In genomic region chr1:77170687-77171086, GRCh38 we compare ENCODE assay signal across 16 cellular contexts. TPM values are rescaled to one million over a fixed set of nuclear protein-coding genes. Genes with fewer than 3 reads are reported as not detected.
A peak's percentile ranks its signal among the peaks of the same experiment; 100 is the strongest.
DNase-seq lines count a peak whose midpoint lies in the region; ATAC-seq and TF ChIP-seq lines count a peak whose summit lies in the region.
"Had no signal": no experiment of that assay in that cellular context is flagged by ENCODE, and none has a peak within 500 bp of the region (broad histone marks: within the 10 kb centered on the region; RNA-seq: fewer than 3 reads in every experiment).

No MANE protein-coding gene starts in this region.

- H3K27me3 Mint-ChIP-seq in activated CD8-positive, alpha-beta T cell treated with anti-CD3 and anti-CD28 coated beads for 36 hours, result no peaks in the 10 kb centered on the region
- no peaks in the 10 kb centered on the region for H3K27me3 Mint-ChIP-seq in activated CD8-positive, alpha-beta T cell treated with anti-CD3 and anti-CD28 coated beads, Interleukin-2, amount 10 ng/mL, durations not matched to agents 7 days and 5 days (ENCODE audit: low read depth)
- no peaks in the 10 kb centered on the region for H3K27me3 Mint-ChIP-seq in osteocyte (ENCODE audit: unreplicated experiment)
- H3K27me3 Mint-ChIP-seq: activated naive CD4-positive, alpha-beta T cell treated with anti-CD3 and anti-CD28 coated beads, Interleukin-2, amount 10 ng/mL, durations not matched to agents 7 days and 5 days had no signal

- no peak overlapping the region for H3K9ac ChIP-seq in mesendoderm (ENCODE audit: low read length)

- peaks cover 15% of the 10 kb centered on the region for H3K9me3 Mint-ChIP-seq in activated CD8-positive, alpha-beta T cell treated with anti-CD3 and anti-CD28 coated beads for 36 hours
- H3K9me3 Mint-ChIP-seq in activated CD8-positive, alpha-beta T cell treated with anti-CD3 and anti-CD28 coated beads, Interleukin-2, amount 10 ng/mL, durations not matched to agents 7 days and 5 days (ENCODE audit: insufficient read depth), result peaks cover 31% of the 10 kb centered on the region
- peaks cover 17% of the 10 kb centered on the region for H3K9me3 Mint-ChIP-seq in osteocyte (ENCODE audit: unreplicated experiment)

- no peak overlapping the region for H3K56ac ChIP-seq in mesendoderm (ENCODE audit: low read length)

- no peaks in the 10 kb centered on the region for H3K79me2 ChIP-seq in mesendoderm (ENCODE audit: control insufficient read depth, insufficient read depth, low read length)

- no peaks in the 10 kb centered on the region for H3K79me1 ChIP-seq in mesendoderm (ENCODE audit: low read length)

- peak; percentile 42 for ATAC-seq in activated CD8-positive, alpha-beta T cell treated with anti-CD3 and anti-CD28 coated beads for 36 hours
- ATAC-seq in activated CD8-positive, alpha-beta T cell treated with anti-CD3 and anti-CD28 coated beads, Interleukin-2, amount 10 ng/mL, durations not matched to agents 7 days and 5 days, result no peak
- ATAC-seq in GM19023 (IDR thresholded peaks at IDR 0.05; ENCODE audit: unreplicated experiment), result no peak
- ATAC-seq: esophagus mucosa had no signal

- H4K8ac ChIP-seq in mesendoderm (ENCODE audit: low read depth, low read length), result no peak overlapping the region

- no peak for DNase-seq in activated CD8-positive, alpha-beta T cell treated with anti-CD3 and anti-CD28 coated beads for 36 hours
- no peak for DNase-seq in activated CD8-positive, alpha-beta T cell treated with anti-CD3 and anti-CD28 coated beads, Interleukin-2, amount 10 ng/mL, durations not matched to agents 7 days and 5 days
- DNase-seq in NCI-H446 treated with DMSO at 0.1 percent for 48 hours (lab: John Stamatoyannopoulos, UW) (peak; percentile 98), fibroblast of gingiva (ENCODE audit: low read depth) (peak; percentile 92), osteocyte (ENCODE audit: extremely low spot score, unreplicated experiment) (no peak), mesendoderm (no peak), H7 (no peak)
- DNase-seq: activated naive CD4-positive, alpha-beta T cell treated with anti-CD3 and anti-CD28 coated beads, Interleukin-2, amount 10 ng/mL, durations not matched to agents 7 days and 5 days; AML-193; cortex of kidney; DMS53; ovary; testis had no signal

- no peak overlapping the region for H3K27ac ChIP-seq in mesendoderm (ENCODE audit: low read depth, low read length)
- H3K27ac ChIP-seq: ovary, testis had no signal

- POLR2A ChIA-PET in activated CD8-positive, alpha-beta T cell treated with anti-CD3 and anti-CD28 coated beads for 36 hours (lab: Charles Lee), result no interaction called here
- POLR2A ChIA-PET in activated CD8-positive, alpha-beta T cell treated with anti-CD3 and anti-CD28 coated beads, Interleukin-2, amount 10 ng/mL, durations not matched to agents 7 days and 5 days (lab: Charles Lee), result no interaction called here

- no peak overlapping the region for H3K4ac ChIP-seq in mesendoderm (ENCODE audit: low read depth, low read length)

- H3K4me3 ChIP-seq in mesendoderm (ENCODE audit: low read length) (no peak overlapping the region), H7 (ENCODE audit: insufficient read depth, low read depth, low read length) (no peak overlapping the region)
- H3K4me3 ChIP-seq: ovary, testis had no signal

- H2AK5ac ChIP-seq in mesendoderm (ENCODE audit: low read length), result no peak overlapping the region

- H3K36me3 Mint-ChIP-seq in activated CD8-positive, alpha-beta T cell treated with anti-CD3 and anti-CD28 coated beads for 36 hours (ENCODE audit: low read depth), result peaks cover 34% of the 10 kb centered on the region
- peaks cover 24% of the 10 kb centered on the region for H3K36me3 Mint-ChIP-seq in activated CD8-positive, alpha-beta T cell treated with anti-CD3 and anti-CD28 coated beads, Interleukin-2, amount 10 ng/mL, durations not matched to agents 7 days and 5 days (ENCODE audit: low read depth)
- peaks cover 11% of the 10 kb centered on the region for H3K36me3 Mint-ChIP-seq in osteocyte (ENCODE audit: unreplicated experiment)

- H3K4me1 Mint-ChIP-seq in activated CD8-positive, alpha-beta T cell treated with anti-CD3 and anti-CD28 coated beads for 36 hours (ENCODE audit: low read depth), result peaks cover 16% of the 10 kb centered on the region
- no peaks in the 10 kb centered on the region for H3K4me1 Mint-ChIP-seq in activated CD8-positive, alpha-beta T cell treated with anti-CD3 and anti-CD28 coated beads, Interleukin-2, amount 10 ng/mL, durations not matched to agents 7 days and 5 days (ENCODE audit: low read depth)
- peaks cover 22% of the 10 kb centered on the region for H3K4me1 Mint-ChIP-seq in osteocyte (ENCODE audit: unreplicated experiment)
- H3K4me1 Mint-ChIP-seq: activated naive CD4-positive, alpha-beta T cell treated with anti-CD3 and anti-CD28 coated beads, Interleukin-2, amount 10 ng/mL, durations not matched to agents 7 days and 5 days; mesothelial cell of epicardium had no signal

- no peak overlapping the region for H3K4me2 ChIP-seq in mesendoderm (ENCODE audit: low read length)

- H4K5ac ChIP-seq in mesendoderm (ENCODE audit: low read length), result no peak overlapping the region

- TF ChIP-seq CTCF in activated CD8-positive, alpha-beta T cell treated with anti-CD3 and anti-CD28 coated beads for 36 hours (IDR thresholded peaks at IDR 0.05), result no peak
- TF ChIP-seq CTCF in osteocyte (IDR thresholded peaks at IDR 0.05), result no peak

- H3K27ac Mint-ChIP-seq in activated CD8-positive, alpha-beta T cell treated with anti-CD3 and anti-CD28 coated beads for 36 hours, result peak overlapping the region; percentile 65
- no peak overlapping the region for H3K27ac Mint-ChIP-seq in activated CD8-positive, alpha-beta T cell treated with anti-CD3 and anti-CD28 coated beads, Interleukin-2, amount 10 ng/mL, durations not matched to agents 7 days and 5 days
- H3K27ac Mint-ChIP-seq in osteocyte (ENCODE audit: unreplicated experiment), result peak overlapping the region; percentile 59
- H3K27ac Mint-ChIP-seq: activated naive CD4-positive, alpha-beta T cell treated with anti-CD3 and anti-CD28 coated beads, Interleukin-2, amount 10 ng/mL, durations not matched to agents 7 days and 5 days; mesothelial cell of epicardium had no signal

- H2BK5ac ChIP-seq in mesendoderm (ENCODE audit: low read length), result no peak overlapping the region

- H2BK15ac ChIP-seq in mesendoderm (replicated peaks; ENCODE audit: low read depth), result no peak overlapping the region

- no peak overlapping the region for H3K4me3 Mint-ChIP-seq in activated CD8-positive, alpha-beta T cell treated with anti-CD3 and anti-CD28 coated beads for 36 hours
- H3K4me3 Mint-ChIP-seq in activated CD8-positive, alpha-beta T cell treated with anti-CD3 and anti-CD28 coated beads, Interleukin-2, amount 10 ng/mL, durations not matched to agents 7 days and 5 days, result no peak overlapping the region
- H3K4me3 Mint-ChIP-seq in osteocyte (ENCODE audit: unreplicated experiment), result no peak overlapping the region
- H3K4me3 Mint-ChIP-seq: activated naive CD4-positive, alpha-beta T cell treated with anti-CD3 and anti-CD28 coated beads, Interleukin-2, amount 10 ng/mL, durations not matched to agents 7 days and 5 days; mesothelial cell of epicardium had no signal

- H3K27me3 ChIP-seq in mesendoderm (ENCODE audit: insufficient read depth, low read length, poor library complexity), result no peaks in the 10 kb centered on the region
- H3K27me3 ChIP-seq in H7 (ENCODE audit: control insufficient read depth, insufficient read depth, low read length), result no peaks in the 10 kb centered on the region
- H3K27me3 ChIP-seq: ovary, testis had no signal

- H2BK120ac ChIP-seq in mesendoderm (ENCODE audit: low read depth, low read length), result no peak overlapping the region

- H3K4me1 ChIP-seq in mesendoderm (ENCODE audit: control insufficient read depth, low read depth, low read length), result no peaks in the 10 kb centered on the region
- H3K4me1 ChIP-seq: testis had no signal

- intact Hi-C loops in activated CD8-positive, alpha-beta T cell treated with anti-CD3 and anti-CD28 coated beads for 36 hours (cut with micrococcal nuclease), result no loop called here

- H3K23ac ChIP-seq in mesendoderm (ENCODE audit: low read length), result no peak overlapping the region

- CTCF ChIA-PET in activated CD8-positive, alpha-beta T cell treated with anti-CD3 and anti-CD28 coated beads for 36 hours (lab: Charles Lee), result no interaction called here
- CTCF ChIA-PET in activated CD8-positive, alpha-beta T cell treated with anti-CD3 and anti-CD28 coated beads, Interleukin-2, amount 10 ng/mL, durations not matched to agents 7 days and 5 days (lab: Charles Lee), result interaction anchor here (0.6 kb wide), 1 partner anchor 184 kb away, joined by 3 read pairs; no protein-coding TSS in a partner anchor

- H3K18ac ChIP-seq in mesendoderm (ENCODE audit: low read length), result no peak overlapping the region

- H3K36me3 ChIP-seq in mesendoderm (ENCODE audit: control insufficient read depth, insufficient read depth, low read length), result no peaks in the 10 kb centered on the region
- H3K36me3 ChIP-seq in H7 (replicated peaks; ENCODE audit: control insufficient read depth, insufficient read depth, low read length), result no peaks in the 10 kb centered on the region; the same call in 1 of the 2 replicates
- H3K36me3 ChIP-seq: ovary had no signal

- WGBS in mesendoderm (ENCODE audit: extremely low coverage, insufficient coverage, low lambda C conversion rate), result no CpG with 5 or more reads among the region's 2 CpGs

RNA-seq across cellular contexts. Expression of gene PIGK, which starts 48.5 kb away (rescaled TPM):
- 10 to 100 TPM; 15.4 to 16.6 TPM for total RNA-seq in activated CD8-positive, alpha-beta T cell treated with anti-CD3 and anti-CD28 coated beads for 36 hours
- total RNA-seq in activated CD8-positive, alpha-beta T cell treated with anti-CD3 and anti-CD28 coated beads, Interleukin-2, amount 10 ng/mL, durations not matched to agents 7 days and 5 days, result 10 to 100 TPM; 22.5 to 23.2 TPM
- 51.5 and 53.8 TPM in 2 replicates for total RNA-seq in osteocyte
- polyA plus RNA-seq in mesendoderm (2013, experiment 1 of 2), result 16.0 TPM
- 15.7 TPM for polyA plus RNA-seq in mesendoderm (2013, experiment 2 of 2)
- total RNA-seq in H7 (2014; rRNA removed; shearing (Covaris generic)), result 18.4 and 30.7 TPM in 2 replicates

Comparison
In these comparisons a context has a peak if more than half of its experiments do, and no peak if none do; other contexts are left out.
1. DNase-seq: peak in NCI-H446 treated with DMSO at 0.1 percent for 48 hours (single experiment) and fibroblast of gingiva (single experiment); none in activated CD8-positive, alpha-beta T cell treated with anti-CD3 and anti-CD28 coated beads for 36 hours (single experiment), activated CD8-positive, alpha-beta T cell treated with anti-CD3 and anti-CD28 coated beads, Interleukin-2, amount 10 ng/mL, durations not matched to agents 7 days and 5 days (single experiment), osteocyte (single experiment), mesendoderm (single experiment) and H7 (single experiment).